ENCODE assay signal across 1 cellular context in genomic region chr5:112372543-112372942, GRCh38.
TF ChIP-seq lines count a peak whose summit lies in the region.

No MANE protein-coding gene starts in this region.

TF ChIP-seq in H1, 55 proteins besides CTCF, POLR2A, EP300 and RAD21:
- TF ChIP-seq EGR1 (IDR thresholded peaks at IDR 0.05; ENCODE audit: borderline replicate concordance, low read depth, low read length), result no peak
- TF ChIP-seq SRF (IDR thresholded peaks at IDR 0.05; ENCODE audit: low read depth, low read length), result no peak
- no peak for TF ChIP-seq BCL11A (IDR thresholded peaks at IDR 0.05; ENCODE audit: low read depth in 2 of 2, low read length in 2 of 2)
- no peak for TF ChIP-seq SAP30 (IDR thresholded peaks at IDR 0.05; ENCODE audit: insufficient read depth, insufficient replicate concordance, low read length)
- no peak for TF ChIP-seq E2F6 (IDR thresholded peaks at IDR 0.05)
- no peak for TF ChIP-seq SP1 (IDR thresholded peaks at IDR 0.05; ENCODE audit: low read depth, low read length)
- no peak for TF ChIP-seq CHD1 (IDR thresholded peaks at IDR 0.05; ENCODE audit: low read depth, low read length)
- TF ChIP-seq FOSL1 (IDR thresholded peaks at IDR 0.05; ENCODE audit: insufficient read depth, low read depth, low read length), result no peak
- TF ChIP-seq JUND (IDR thresholded peaks at IDR 0.05; ENCODE audit: low read length), result no peak
- no peak for TF ChIP-seq MAX (IDR thresholded peaks at IDR 0.05)
- no peak for TF ChIP-seq TEAD4 (IDR thresholded peaks at IDR 0.05; ENCODE audit: low read depth, low read length)
- TF ChIP-seq KDM5A (IDR thresholded peaks at IDR 0.05; ENCODE audit: low read length), result no peak
